ENCODE assay signal across 1 cellular context in genomic region chr15:66494262-66494661, GRCh38.
TF ChIP-seq lines count a peak whose summit lies in the region.

No MANE protein-coding gene starts in this region.

TF ChIP-seq in GM12891, 5 proteins besides CTCF, POLR2A, EP300 and RAD21:
- TF ChIP-seq POU2F2 (IDR thresholded peaks at IDR 0.05; ENCODE audit: low read depth, low read length): no peak
- TF ChIP-seq POLR2AphosphoS5 (IDR thresholded peaks at IDR 0.05; ENCODE audit: low read depth, low read length): no peak
- no peak for TF ChIP-seq TAF1 (IDR thresholded peaks at IDR 0.05; ENCODE audit: low read depth, low read length)
- no peak for TF ChIP-seq SPI1 (IDR thresholded peaks at IDR 0.05; ENCODE audit: low read depth, low read length)
- TF ChIP-seq PAX5 (IDR thresholded peaks at IDR 0.05; ENCODE audit: insufficient read depth, low read length, severe bottlenecking): no peak
